ENCODE assay signal across 8 cellular contexts in the genomic region with DNA sequence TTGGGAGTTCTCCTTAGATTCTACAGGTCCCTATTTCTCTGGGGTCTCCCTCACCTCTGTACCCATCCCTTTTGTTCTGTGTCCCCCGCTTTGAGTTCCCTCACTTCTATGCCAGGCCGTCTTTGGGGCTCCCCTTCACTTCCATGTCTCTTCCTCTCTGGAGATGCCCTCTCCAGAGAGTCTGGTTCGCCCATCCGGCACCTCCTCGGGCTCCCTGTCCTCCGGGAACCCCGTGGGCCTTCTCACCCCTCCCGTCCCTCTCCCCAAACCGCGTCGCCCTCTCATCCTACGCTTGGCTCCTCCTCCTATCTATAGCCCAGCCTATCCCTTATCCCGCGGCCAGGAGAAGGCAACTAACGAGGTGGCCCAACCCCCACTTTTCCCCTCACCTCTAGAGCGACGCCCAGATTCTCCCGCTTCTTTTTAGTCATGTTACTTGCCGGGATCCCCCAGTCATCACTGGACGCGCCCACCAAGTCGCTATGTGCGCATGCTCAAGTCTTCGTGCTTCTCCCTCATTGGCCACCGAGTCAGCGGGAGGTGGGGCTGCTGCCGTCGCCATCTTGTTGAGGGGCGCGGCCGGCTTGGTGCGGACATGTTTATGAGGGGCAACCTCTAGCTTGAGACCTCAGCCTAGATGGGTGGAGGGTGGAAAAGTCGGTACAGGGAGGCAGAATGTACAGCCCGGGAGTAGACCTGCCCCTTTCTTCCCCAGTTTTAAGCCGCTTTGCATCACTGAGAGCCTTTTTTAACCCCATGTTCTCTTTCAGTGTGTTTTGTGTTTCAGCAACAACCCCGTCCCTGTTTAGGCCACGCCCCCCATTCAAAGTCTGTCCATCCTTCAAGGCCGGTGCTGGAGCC. TPM values are rescaled to one million over a fixed set of nuclear protein-coding genes. Genes with fewer than 3 reads are reported as not detected.
DNase-seq lines count a peak whose midpoint lies in the region; ATAC-seq, FAIRE-seq and TF ChIP-seq lines count a peak whose summit lies in the region.

Gene CCDC167 (minus strand): TSS at position 461 of the 861 bp plus-strand sequence. CDS start 30 bp downstream, at position 431.

- TF ChIP-seq CTCF in parathyroid adenoma (IDR thresholded peaks at IDR 0.05) (no peak), tibial artery (IDR thresholded peaks at IDR 0.05) (no peak)

- ATAC-seq in HG02840 (IDR thresholded peaks at IDR 0.05; ENCODE audit: low FRiP score, unreplicated experiment) (peak; percentile 89), Right ventricle myocardium superior (ENCODE audit: poor library complexity) (peak; percentile 100)

- H3K9me3 ChIP-seq in parathyroid adenoma (ENCODE audit: control insufficient read depth, low read length) = no peaks in the 10 kb centered on the region
- no peaks in the 10 kb centered on the region for H3K9me3 ChIP-seq in tibial artery

- peak within 1 kb of the TSS; percentile 76 for H3K4me2 ChIP-seq in parathyroid adenoma (ENCODE audit: low read length)

- H3K4me3 ChIP-seq in parathyroid adenoma (ENCODE audit: low read depth, low read length) = peak within 1 kb of the TSS; percentile 76
- peak within 1 kb of the TSS; percentile 65 to 70 for H3K4me3 ChIP-seq in tibial artery

- H3K9ac ChIP-seq in parathyroid adenoma = no peak within 1 kb of the TSS

- peak within 1 kb of the TSS; percentile 93 for H2AFZ ChIP-seq in parathyroid adenoma

- H3K79me2 ChIP-seq in parathyroid adenoma = peaks cover 10% of the 10 kb centered on the region

- peak; percentile 75 for DNase-seq in GM12891 (ENCODE audit: insufficient read length, low spot score)
- DNase-seq in NCI-H1436 (lab: John Stamatoyannopoulos, UW) = peak; percentile 99
- DNase-seq in SW480 (ENCODE audit: low spot score) = peak; percentile 96
- DNase-seq in activated naive CD8-positive, alpha-beta T cell treated with anti-CD3 and anti-CD28 coated beads, Interleukin-2, amount 50 U/mL, for 16 hours (ENCODE audit: low read depth, low spot score) = peak; percentile 96
- DNase-seq in Right ventricle myocardium superior = peak; percentile 98
- DNase-seq in tibial artery = peak; percentile 94 to 95

- H3K36me3 ChIP-seq in parathyroid adenoma (ENCODE audit: control insufficient read depth, insufficient read depth, low read length) (no peaks in the 10 kb centered on the region), tibial artery (no peaks in the 10 kb centered on the region)

- TF ChIP-seq POLR2A in GM12891 (IDR thresholded peaks at IDR 0.05; ENCODE audit: low read depth, low read length) = no peak

- H3K27ac ChIP-seq in parathyroid adenoma (no peak within 1 kb of the TSS), tibial artery (peak within 1 kb of the TSS; percentile 23 to 60)

- FAIRE-seq in GM12891 (lab: Jason Lieb, UNC) = peak; percentile 98

- intact Hi-C loops in Right ventricle myocardium superior (cut with DNase I) (no loop called here), tibial artery (cut with DNase I; ENCODE audit: low total_unique reads) (no loop called here)

- no peaks in the 10 kb centered on the region for H3K4me1 ChIP-seq in parathyroid adenoma
- H3K4me1 ChIP-seq in tibial artery = peaks cover 0 to 8% (median 6%) of the 10 kb centered on the region in 4 donors

- H3K27me3 ChIP-seq in parathyroid adenoma (ENCODE audit: control insufficient read depth, insufficient read depth, low read length) (no peaks in the 10 kb centered on the region), tibial artery (no peaks in the 10 kb centered on the region)

TF ChIP-seq in GM12891, 5 proteins besides CTCF, POLR2A, EP300 and RAD21:
- TF ChIP-seq PAX5 (IDR thresholded peaks at IDR 0.05; ENCODE audit: insufficient read depth, low read length, severe bottlenecking) (no peak), TAF1 (IDR thresholded peaks at IDR 0.05; ENCODE audit: low read depth, low read length) (peak; percentile 47; the same call in 1 of the 2 replicates), SPI1 (IDR thresholded peaks at IDR 0.05; ENCODE audit: low read depth, low read length) (no peak), POU2F2 (IDR thresholded peaks at IDR 0.05; ENCODE audit: low read depth, low read length) (no peak), POLR2AphosphoS5 (IDR thresholded peaks at IDR 0.05; ENCODE audit: low read depth, low read length) (peak; percentile 23; the same call in 1 of the 2 replicates)
TF ChIP-seq in GM12891: peak in this region for 2.

RNA-seq across cellular contexts. Expression of gene CCDC167, which starts in this region (rescaled TPM):
- 113 TPM for polyA plus RNA-seq in GM12891 (2012; ENCODE audit: low read depth, missing spikeins)
- total RNA-seq in Right ventricle myocardium superior = 24.4 TPM
